2 cellular contexts compared by ENCODE assay signal in the genomic region with DNA sequence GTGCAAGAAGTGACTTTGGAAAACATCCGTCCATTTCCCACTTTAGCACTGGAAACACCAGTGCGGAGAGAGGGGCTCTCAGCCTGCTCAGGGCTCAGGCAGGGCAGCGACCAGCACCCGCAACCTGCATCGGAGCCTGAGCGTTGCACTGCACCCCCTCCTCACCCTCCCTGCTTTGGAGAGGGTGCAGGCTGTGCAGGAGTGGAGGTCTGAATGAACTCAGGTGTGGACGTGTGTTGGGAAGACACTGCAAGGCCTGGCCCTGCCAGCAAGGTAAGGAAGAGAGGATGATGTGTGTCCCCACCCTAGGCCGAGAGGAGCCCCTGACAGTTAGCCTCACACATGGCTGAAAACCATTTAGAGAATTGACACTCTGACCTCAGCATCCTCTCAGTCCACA.
TF ChIP-seq lines count a peak whose summit lies in the region.

No MANE protein-coding gene starts in this region.

TF ChIP-seq in H1, 55 proteins besides CTCF, POLR2A, EP300 and RAD21 (continued from another document):
- TF ChIP-seq CHD1 (IDR thresholded peaks at IDR 0.05; ENCODE audit: low read depth, low read length), result no peak
- no peak for TF ChIP-seq SP4 (IDR thresholded peaks at IDR 0.05; ENCODE audit: low read length)
- no peak for TF ChIP-seq KDM1A (IDR thresholded peaks at IDR 0.05; ENCODE audit: borderline replicate concordance, low read length)
- TF ChIP-seq KDM4A (IDR thresholded peaks at IDR 0.05; ENCODE audit: low read depth, low read length, severe bottlenecking), result no peak
- TF ChIP-seq POU5F1 (IDR thresholded peaks at IDR 0.05; ENCODE audit: low read depth, low read length), result no peak
- TF ChIP-seq RFX5 (IDR thresholded peaks at IDR 0.05; ENCODE audit: borderline replicate concordance, low read depth, low read length), result no peak
- TF ChIP-seq SUZ12 (IDR thresholded peaks at IDR 0.05; ENCODE audit: low read length), result no peak
- no peak for TF ChIP-seq TBP (IDR thresholded peaks at IDR 0.05; ENCODE audit: low read depth, low read length)
- TF ChIP-seq RBBP5 (IDR thresholded peaks at IDR 0.05; ENCODE audit: borderline replicate concordance, low read depth, low read length), result no peak
- no peak for TF ChIP-seq TCF12 (IDR thresholded peaks at IDR 0.05; ENCODE audit: low read depth, low read length)
- no peak for TF ChIP-seq HDAC6 (IDR thresholded peaks at IDR 0.05; ENCODE audit: low read depth, low read length)
- no peak for TF ChIP-seq CBX8 (IDR thresholded peaks at IDR 0.05; ENCODE audit: borderline replicate concordance, low read depth, low read length)
- TF ChIP-seq HDAC2 (IDR thresholded peaks at IDR 0.05; ENCODE audit: borderline replicate concordance in 1 of 2, low read depth in 2 of 2, low read length in 2 of 2), result no peak
- TF ChIP-seq NRF1 (IDR thresholded peaks at IDR 0.05; ENCODE audit: low read depth, low read length), result no peak

TF ChIP-seq in neural cell, 6 proteins besides CTCF, POLR2A, EP300 and RAD21 (continued from another document):
- TF ChIP-seq SMC3 (conservative IDR thresholded peaks at IDR 0.05; ENCODE audit: poor library complexity), result no peak
- TF ChIP-seq POLR2AphosphoS5 (IDR thresholded peaks at IDR 0.05), result no peak
- TF ChIP-seq MXI1 (conservative IDR thresholded peaks at IDR 0.05; ENCODE audit: poor library complexity, severe bottlenecking), result no peak
- TF ChIP-seq TAF1 (IDR thresholded peaks at IDR 0.05; ENCODE audit: low read depth), result no peak
- TF ChIP-seq, protein P1, sequence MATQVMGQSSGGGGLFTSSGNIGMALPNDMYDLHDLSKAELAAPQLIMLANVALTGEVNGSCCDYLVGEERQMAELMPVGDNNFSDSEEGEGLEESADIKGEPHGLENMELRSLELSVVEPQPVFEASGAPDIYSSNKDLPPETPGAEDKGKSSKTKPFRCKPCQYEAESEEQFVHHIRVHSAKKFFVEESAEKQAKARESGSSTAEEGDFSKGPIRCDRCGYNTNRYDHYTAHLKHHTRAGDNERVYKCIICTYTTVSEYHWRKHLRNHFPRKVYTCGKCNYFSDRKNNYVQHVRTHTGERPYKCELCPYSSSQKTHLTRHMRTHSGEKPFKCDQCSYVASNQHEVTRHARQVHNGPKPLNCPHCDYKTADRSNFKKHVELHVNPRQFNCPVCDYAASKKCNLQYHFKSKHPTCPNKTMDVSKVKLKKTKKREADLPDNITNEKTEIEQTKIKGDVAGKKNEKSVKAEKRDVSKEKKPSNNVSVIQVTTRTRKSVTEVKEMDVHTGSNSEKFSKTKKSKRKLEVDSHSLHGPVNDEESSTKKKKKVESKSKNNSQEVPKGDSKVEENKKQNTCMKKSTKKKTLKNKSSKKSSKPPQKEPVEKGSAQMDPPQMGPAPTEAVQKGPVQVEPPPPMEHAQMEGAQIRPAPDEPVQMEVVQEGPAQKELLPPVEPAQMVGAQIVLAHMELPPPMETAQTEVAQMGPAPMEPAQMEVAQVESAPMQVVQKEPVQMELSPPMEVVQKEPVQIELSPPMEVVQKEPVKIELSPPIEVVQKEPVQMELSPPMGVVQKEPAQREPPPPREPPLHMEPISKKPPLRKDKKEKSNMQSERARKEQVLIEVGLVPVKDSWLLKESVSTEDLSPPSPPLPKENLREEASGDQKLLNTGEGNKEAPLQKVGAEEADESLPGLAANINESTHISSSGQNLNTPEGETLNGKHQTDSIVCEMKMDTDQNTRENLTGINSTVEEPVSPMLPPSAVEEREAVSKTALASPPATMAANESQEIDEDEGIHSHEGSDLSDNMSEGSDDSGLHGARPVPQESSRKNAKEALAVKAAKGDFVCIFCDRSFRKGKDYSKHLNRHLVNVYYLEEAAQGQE (IDR thresholded peaks at IDR 0.05; ENCODE audit: borderline replicate concordance), result no peak
